14 cellular contexts compared by ENCODE assay signal in genomic region chr2:121004950-121005349, GRCh38.
"Had no signal": no experiment of that assay in that cellular context is flagged by ENCODE, and none has a peak within 500 bp of the region (broad histone marks: within the 10 kb centered on the region; RNA-seq: fewer than 3 reads in every experiment).

No MANE protein-coding gene starts in this region.

- H3K4me1 Mint-ChIP-seq: activated CD4-positive, alpha-beta memory T cell treated with anti-CD3 and anti-CD28 coated beads, Interleukin-2, amount 10 ng/mL, durations not matched to agents 7 days and 5 days; naive B cell had no signal

- H3K36me3 ChIP-seq: esophagus muscularis mucosa, neutrophil had no signal

- H3K27ac ChIP-seq: esophagus muscularis mucosa, neutrophil had no signal

- H3K27ac Mint-ChIP-seq: activated CD4-positive, alpha-beta memory T cell treated with anti-CD3 and anti-CD28 coated beads, Interleukin-2, amount 10 ng/mL, durations not matched to agents 7 days and 5 days; effector memory CD8-positive, alpha-beta T cell had no signal

- H3K9me3 ChIP-seq: esophagus muscularis mucosa, neutrophil had no signal

- H3K9me3 Mint-ChIP-seq: activated CD4-positive, alpha-beta memory T cell treated with anti-CD3 and anti-CD28 coated beads, Interleukin-2, amount 10 ng/mL, durations not matched to agents 7 days and 5 days had no signal

- H3K4me3 ChIP-seq: esophagus muscularis mucosa, smooth muscle cell had no signal

- H3K4me3 Mint-ChIP-seq: activated CD4-positive, alpha-beta memory T cell treated with anti-CD3 and anti-CD28 coated beads, Interleukin-2, amount 10 ng/mL, durations not matched to agents 7 days and 5 days; effector memory CD8-positive, alpha-beta T cell; naive B cell had no signal

- H3K4me2 ChIP-seq: smooth muscle cell had no signal

- DNase-seq: activated CD4-positive, alpha-beta memory T cell treated with anti-CD3 and anti-CD28 coated beads, Interleukin-2, amount 10 ng/mL, durations not matched to agents 7 days and 5 days; activated CD8-positive, alpha-beta memory T cell treated with anti-CD3 and anti-CD28 coated beads, Interleukin-2, amount 50 U/mL, for 48 hours; activated naive CD4-positive, alpha-beta T cell treated with Interleukin-2 at 50 U/mL for 16 hours; caudate nucleus; cortex of kidney; effector memory CD8-positive, alpha-beta T cell; foreskin fibroblast; kidney; naive B cell; posterior cingulate gyrus; T1000 had no signal

- H3K4me1 ChIP-seq: esophagus muscularis mucosa had no signal

- H3K27me3 ChIP-seq: esophagus muscularis mucosa, neutrophil had no signal

- ATAC-seq: effector memory CD8-positive, alpha-beta T cell had no signal
